Comparison of ENCODE assay signal across 8 cellular contexts in the genomic region with DNA sequence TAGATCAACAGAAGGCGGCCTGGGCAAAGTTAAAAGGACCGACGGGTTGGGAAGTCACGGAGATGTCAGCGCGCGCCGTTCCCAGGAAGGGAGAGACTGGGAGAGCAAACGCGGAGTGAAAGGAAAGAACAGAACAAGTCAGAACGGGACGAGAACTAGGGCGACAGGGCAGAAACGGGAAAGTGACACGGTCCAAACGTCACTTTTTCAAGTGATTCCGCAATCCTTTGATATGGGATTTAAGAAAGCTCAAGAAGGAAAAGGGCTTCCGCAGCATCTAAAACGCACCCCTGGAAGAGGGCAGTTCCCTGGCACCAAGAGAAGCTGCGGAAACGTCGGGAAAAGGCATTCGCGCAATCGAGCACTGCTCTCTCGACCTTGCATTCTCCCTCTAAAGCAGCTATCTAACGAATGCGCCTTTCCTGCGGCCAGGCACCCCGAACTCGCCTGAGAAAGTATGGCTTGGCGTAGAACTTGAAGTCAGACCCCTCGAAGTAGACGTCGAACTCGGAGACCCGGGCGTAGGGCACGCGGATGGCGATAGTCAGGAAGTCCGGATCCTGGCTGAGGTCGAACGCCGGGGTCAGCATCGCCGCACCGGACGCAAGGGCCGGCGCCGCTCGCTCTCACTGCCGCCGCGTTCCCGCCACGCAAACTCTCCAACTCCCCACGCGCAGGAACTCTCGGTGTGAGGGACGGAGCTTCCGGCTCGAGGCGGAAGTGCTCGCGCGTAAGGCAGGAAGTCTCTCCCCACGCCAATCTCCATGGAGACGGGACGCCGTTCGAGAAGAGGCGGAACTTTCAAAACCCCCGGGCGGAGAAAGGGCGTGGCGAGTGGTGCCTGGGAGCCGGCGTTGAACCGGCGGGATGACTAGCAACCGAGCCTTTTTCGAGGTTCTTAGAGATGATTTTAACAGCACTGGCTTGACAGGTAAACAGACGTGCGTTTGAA. TPM values are rescaled to one million over a fixed set of nuclear protein-coding genes. Genes with fewer than 3 reads are reported as not detected.
DNase-seq lines count a peak whose midpoint lies in the region; ATAC-seq and TF ChIP-seq lines count a peak whose summit lies in the region.

A gene (minus strand): TSS at position 695 of the 952 bp plus-strand sequence. CDS start 105 bp downstream, at position 590.

- peak within 1 kb of the TSS; percentile 82 to 91 (median 90) for H3K27ac Mint-ChIP-seq in IgD-negative memory B cell

- peak within 1 kb of the TSS; percentile 90 to 99 (median 96) for H3K4me3 Mint-ChIP-seq in IgD-negative memory B cell

- peak; percentile 88 for DNase-seq in DMS53 (lab: John Stamatoyannopoulos, UW)
- peak; percentile 92 for DNase-seq in activated T-cell treated with anti-CD3 and anti-CD28 coated beads, Interleukin-2, amount 50 U/mL, for 1 hour
- peak; percentile 90 to 94 for DNase-seq in stimulated activated CD8-positive, alpha-beta memory T cell treated with anti-CD3 and anti-CD28 coated beads, Interleukin-4, amount 100 ng/mL, for 4 hours (ENCODE audit: low read depth in 2 of 2, low spot score in 1 of 2)

- no peaks in the 10 kb centered on the region for H3K27me3 ChIP-seq in esophagus (ENCODE audit: control insufficient read depth in 1 of 2, insufficient read depth in 2 of 2, low read length in 2 of 2)
- H3K27me3 ChIP-seq in mucosa of rectum (ENCODE audit: control insufficient read depth in 2 of 2, insufficient read depth in 2 of 2, low read length in 2 of 2) = no peaks in the 10 kb centered on the region

- H3K4me1 ChIP-seq in esophagus (ENCODE audit: control insufficient read depth in 2 of 2, insufficient read depth in 2 of 2, low read length in 1 of 2) (no peaks in the 10 kb centered on the region), mucosa of rectum (ENCODE audit: control insufficient read depth in 2 of 2, insufficient read depth in 2 of 2, low read length in 2 of 2) (peaks cover 11 to 17% of the 10 kb centered on the region in 2 donors)

- 0 to 1% methylated on average over 86 of the region's 86 CpGs for WGBS in esophagus, 2 donors

- H3K9ac ChIP-seq in mucosa of rectum (ENCODE audit: low read depth in 1 of 2, low read length in 2 of 2) = peak within 1 kb of the TSS; percentile 70 to 80

- H3K4me1 Mint-ChIP-seq in IgD-negative memory B cell = peaks cover 26 to 39% (median 32%) of the 10 kb centered on the region in 3 donors

- ATAC-seq in GM21576 (IDR thresholded peaks at IDR 0.05; ENCODE audit: unreplicated experiment) = peak; percentile 88

- H3K27ac ChIP-seq in esophagus (ENCODE audit: low read depth in 2 of 2, low read length in 1 of 2) = peak within 1 kb of the TSS; percentile 74 to 85
- H3K27ac ChIP-seq in mucosa of rectum (ENCODE audit: low read depth in 2 of 2, low read length in 2 of 2) = peak within 1 kb of the TSS; percentile 53 to 77

- peaks cover 3% of the 10 kb centered on the region for H3K36me3 Mint-ChIP-seq in IgD-negative memory B cell

- peaks cover 2% of the 10 kb centered on the region for H3K27me3 Mint-ChIP-seq in IgD-negative memory B cell

- no peaks in the 10 kb centered on the region for H3K9me3 Mint-ChIP-seq in IgD-negative memory B cell

- no peaks in the 10 kb centered on the region for H3K9me3 ChIP-seq in esophagus (ENCODE audit: control insufficient read depth in 2 of 2, insufficient read depth in 1 of 2, low read depth in 1 of 2, low read length in 1 of 2)
- no peaks in the 10 kb centered on the region for H3K9me3 ChIP-seq in mucosa of rectum (ENCODE audit: control insufficient read depth in 2 of 2, low read length in 2 of 2)

- H3K36me3 ChIP-seq in esophagus (ENCODE audit: control insufficient read depth in 2 of 2, insufficient read depth in 2 of 2, low read length in 1 of 2) (no peaks in the 10 kb centered on the region), mucosa of rectum (ENCODE audit: control insufficient read depth in 2 of 2, insufficient read depth in 2 of 2, low read length in 2 of 2) (no peaks in the 10 kb centered on the region)

- H3K4me3 ChIP-seq in esophagus (ENCODE audit: low read depth in 1 of 2, low read length in 2 of 2) (peak within 1 kb of the TSS; percentile 83 to 97), mucosa of rectum (ENCODE audit: low read length in 2 of 2) (peak within 1 kb of the TSS; percentile 85 to 99)

TF ChIP-seq in PFSK-1, 5 proteins besides CTCF, POLR2A, EP300 and RAD21:
- TF ChIP-seq SIN3A (IDR thresholded peaks at IDR 0.05; ENCODE audit: borderline replicate concordance, insufficient read depth, low read length) (peak; percentile 95), TAF1 (IDR thresholded peaks at IDR 0.05; ENCODE audit: borderline replicate concordance, insufficient read depth, low read length) (no peak; the same call in 1 of the 2 replicates), FOXP2 (optimal IDR thresholded peaks at IDR 0.05; ENCODE audit: borderline replicate concordance, extremely low read depth, extremely low read length, insufficient read depth) (peak; percentile 62), POLR2AphosphoS5 (IDR thresholded peaks at IDR 0.05; ENCODE audit: low read depth, low read length) (peak; percentile 76)

RNA-seq across cellular contexts. Expression of the gene that starts here (rescaled TPM):
- polyA plus RNA-seq in IgD-negative memory B cell = 12.9 TPM
- 10.6 TPM for polyA plus RNA-seq in PFSK-1 (2012; ENCODE audit: insufficient read length, low read depth)
- 1 to 10 TPM; 5.5 to 6.9 TPM for polyA plus RNA-seq in esophagus

Comparison
In these comparisons a context has a peak if more than half of its experiments do, and no peak if none do; other contexts are left out.
1. Peak in every context shown above with its lines: DNase-seq, ATAC-seq, H3K4me3 ChIP-seq and H3K27ac ChIP-seq.